1 cellular context compared by ENCODE assay signal in the genomic region with DNA sequence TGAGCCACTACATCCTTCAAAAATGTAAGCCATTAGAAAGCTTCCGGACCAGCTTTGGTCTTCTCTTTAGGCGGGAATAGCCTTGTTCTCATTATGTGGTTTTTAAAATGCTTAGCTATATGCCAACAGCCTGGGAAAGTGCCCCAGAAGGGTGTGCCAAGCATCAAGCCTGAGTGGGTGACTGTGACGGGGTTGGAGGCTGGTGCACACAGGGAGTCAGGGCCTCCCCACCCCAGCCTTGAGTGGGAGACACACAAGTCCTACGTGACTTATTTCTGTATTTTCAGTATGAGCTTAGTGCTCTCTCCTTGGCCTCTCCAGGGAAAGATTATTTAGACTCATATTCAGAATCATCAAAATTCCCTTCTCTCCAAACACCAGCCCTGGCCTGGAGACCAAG.
TF ChIP-seq lines count a peak whose summit lies in the region.

No MANE protein-coding gene starts in this region.

TF ChIP-seq in GM12878, 131 proteins besides CTCF, POLR2A, EP300 and RAD21:
- TF ChIP-seq, protein P1, sequence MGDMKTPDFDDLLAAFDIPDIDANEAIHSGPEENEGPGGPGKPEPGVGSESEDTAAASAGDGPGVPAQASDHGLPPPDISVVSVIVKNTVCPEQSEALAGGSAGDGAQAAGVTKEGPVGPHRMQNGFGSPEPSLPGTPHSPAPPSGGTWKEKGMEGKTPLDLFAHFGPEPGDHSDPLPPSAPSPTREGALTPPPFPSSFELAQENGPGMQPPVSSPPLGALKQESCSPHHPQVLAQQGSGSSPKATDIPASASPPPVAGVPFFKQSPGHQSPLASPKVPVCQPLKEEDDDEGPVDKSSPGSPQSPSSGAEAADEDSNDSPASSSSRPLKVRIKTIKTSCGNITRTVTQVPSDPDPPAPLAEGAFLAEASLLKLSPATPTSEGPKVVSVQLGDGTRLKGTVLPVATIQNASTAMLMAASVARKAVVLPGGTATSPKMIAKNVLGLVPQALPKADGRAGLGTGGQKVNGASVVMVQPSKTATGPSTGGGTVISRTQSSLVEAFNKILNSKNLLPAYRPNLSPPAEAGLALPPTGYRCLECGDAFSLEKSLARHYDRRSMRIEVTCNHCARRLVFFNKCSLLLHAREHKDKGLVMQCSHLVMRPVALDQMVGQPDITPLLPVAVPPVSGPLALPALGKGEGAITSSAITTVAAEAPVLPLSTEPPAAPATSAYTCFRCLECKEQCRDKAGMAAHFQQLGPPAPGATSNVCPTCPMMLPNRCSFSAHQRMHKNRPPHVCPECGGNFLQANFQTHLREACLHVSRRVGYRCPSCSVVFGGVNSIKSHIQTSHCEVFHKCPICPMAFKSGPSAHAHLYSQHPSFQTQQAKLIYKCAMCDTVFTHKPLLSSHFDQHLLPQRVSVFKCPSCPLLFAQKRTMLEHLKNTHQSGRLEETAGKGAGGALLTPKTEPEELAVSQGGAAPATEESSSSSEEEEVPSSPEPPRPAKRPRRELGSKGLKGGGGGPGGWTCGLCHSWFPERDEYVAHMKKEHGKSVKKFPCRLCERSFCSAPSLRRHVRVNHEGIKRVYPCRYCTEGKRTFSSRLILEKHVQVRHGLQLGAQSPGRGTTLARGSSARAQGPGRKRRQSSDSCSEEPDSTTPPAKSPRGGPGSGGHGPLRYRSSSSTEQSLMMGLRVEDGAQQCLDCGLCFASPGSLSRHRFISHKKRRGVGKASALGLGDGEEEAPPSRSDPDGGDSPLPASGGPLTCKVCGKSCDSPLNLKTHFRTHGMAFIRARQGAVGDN (IDR thresholded peaks at IDR 0.05): peak; percentile 38
- TF ChIP-seq SMAD5 (IDR thresholded peaks at IDR 0.05; ENCODE audit: low read depth) (no peak), HCFC1 (IDR thresholded peaks at IDR 0.05; ENCODE audit: low read length) (no peak), IRF4 (IDR thresholded peaks at IDR 0.05; ENCODE audit: low read depth, low read length) (peak; percentile 71), HDAC6 (IDR thresholded peaks at IDR 0.05; ENCODE audit: unreplicated experiment) (no peak), ZNF274 (IDR thresholded peaks at IDR 0.05; ENCODE audit: insufficient read depth, insufficient read length) (no peak), HDGF (IDR thresholded peaks at IDR 0.05) (no peak), CEBPB (IDR thresholded peaks at IDR 0.05; ENCODE audit: borderline replicate concordance in 1 of 2, low read depth in 2 of 2, low read length in 2 of 2) (no peak), SIX5 (IDR thresholded peaks at IDR 0.05; ENCODE audit: low read depth, low read length, severe bottlenecking) (no peak), CHD2 (IDR thresholded peaks at IDR 0.05; ENCODE audit: borderline replicate concordance, low read depth, low read length) (no peak), POU2F2 (IDR thresholded peaks at IDR 0.05; ENCODE audit: borderline replicate concordance, low read depth, low read length) (no peak), LARP7 (IDR thresholded peaks at IDR 0.05) (no peak), RUNX3 (IDR thresholded peaks at IDR 0.05; ENCODE audit: low read length) (no peak), JUNB (IDR thresholded peaks at IDR 0.05) (peak; percentile 72; the same call in 1 of the 2 replicates), BACH1 (IDR thresholded peaks at IDR 0.05; ENCODE audit: borderline replicate concordance) (no peak), RCOR1 (conservative IDR thresholded peaks at IDR 0.05; ENCODE audit: low read depth, low read length) (no peak), YBX1 (IDR thresholded peaks at IDR 0.05) (no peak), IKZF2 (IDR thresholded peaks at IDR 0.05) (peak in 1 of 2 experiments; percentile 33; a peak in 1 of 4 replicates), CHD4 (IDR thresholded peaks at IDR 0.05) (no peak), ZNF207 (IDR thresholded peaks at IDR 0.05; ENCODE audit: borderline replicate concordance) (no peak)
- TF ChIP-seq, protein P2, sequence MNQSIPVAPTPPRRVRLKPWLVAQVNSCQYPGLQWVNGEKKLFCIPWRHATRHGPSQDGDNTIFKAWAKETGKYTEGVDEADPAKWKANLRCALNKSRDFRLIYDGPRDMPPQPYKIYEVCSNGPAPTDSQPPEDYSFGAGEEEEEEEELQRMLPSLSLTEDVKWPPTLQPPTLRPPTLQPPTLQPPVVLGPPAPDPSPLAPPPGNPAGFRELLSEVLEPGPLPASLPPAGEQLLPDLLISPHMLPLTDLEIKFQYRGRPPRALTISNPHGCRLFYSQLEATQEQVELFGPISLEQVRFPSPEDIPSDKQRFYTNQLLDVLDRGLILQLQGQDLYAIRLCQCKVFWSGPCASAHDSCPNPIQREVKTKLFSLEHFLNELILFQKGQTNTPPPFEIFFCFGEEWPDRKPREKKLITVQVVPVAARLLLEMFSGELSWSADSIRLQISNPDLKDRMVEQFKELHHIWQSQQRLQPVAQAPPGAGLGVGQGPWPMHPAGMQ (IDR thresholded peaks at IDR 0.05; ENCODE audit: borderline replicate concordance): no peak
- TF ChIP-seq, protein P3, sequence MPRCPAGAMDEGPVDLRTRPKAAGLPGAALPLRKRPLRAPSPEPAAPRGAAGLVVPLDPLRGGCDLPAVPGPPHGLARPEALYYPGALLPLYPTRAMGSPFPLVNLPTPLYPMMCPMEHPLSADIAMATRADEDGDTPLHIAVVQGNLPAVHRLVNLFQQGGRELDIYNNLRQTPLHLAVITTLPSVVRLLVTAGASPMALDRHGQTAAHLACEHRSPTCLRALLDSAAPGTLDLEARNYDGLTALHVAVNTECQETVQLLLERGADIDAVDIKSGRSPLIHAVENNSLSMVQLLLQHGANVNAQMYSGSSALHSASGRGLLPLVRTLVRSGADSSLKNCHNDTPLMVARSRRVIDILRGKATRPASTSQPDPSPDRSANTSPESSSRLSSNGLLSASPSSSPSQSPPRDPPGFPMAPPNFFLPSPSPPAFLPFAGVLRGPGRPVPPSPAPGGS (IDR thresholded peaks at IDR 0.05; ENCODE audit: borderline replicate concordance, insufficient read depth, low read depth, low read length, poor library complexity, severe bottlenecking): peak; percentile 25
- TF ChIP-seq, protein P4, sequence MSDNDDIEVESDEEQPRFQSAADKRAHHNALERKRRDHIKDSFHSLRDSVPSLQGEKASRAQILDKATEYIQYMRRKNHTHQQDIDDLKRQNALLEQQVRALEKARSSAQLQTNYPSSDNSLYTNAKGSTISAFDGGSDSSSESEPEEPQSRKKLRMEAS (IDR thresholded peaks at IDR 0.05; ENCODE audit: low read depth, low read length): no peak
- TF ChIP-seq, protein P5, sequence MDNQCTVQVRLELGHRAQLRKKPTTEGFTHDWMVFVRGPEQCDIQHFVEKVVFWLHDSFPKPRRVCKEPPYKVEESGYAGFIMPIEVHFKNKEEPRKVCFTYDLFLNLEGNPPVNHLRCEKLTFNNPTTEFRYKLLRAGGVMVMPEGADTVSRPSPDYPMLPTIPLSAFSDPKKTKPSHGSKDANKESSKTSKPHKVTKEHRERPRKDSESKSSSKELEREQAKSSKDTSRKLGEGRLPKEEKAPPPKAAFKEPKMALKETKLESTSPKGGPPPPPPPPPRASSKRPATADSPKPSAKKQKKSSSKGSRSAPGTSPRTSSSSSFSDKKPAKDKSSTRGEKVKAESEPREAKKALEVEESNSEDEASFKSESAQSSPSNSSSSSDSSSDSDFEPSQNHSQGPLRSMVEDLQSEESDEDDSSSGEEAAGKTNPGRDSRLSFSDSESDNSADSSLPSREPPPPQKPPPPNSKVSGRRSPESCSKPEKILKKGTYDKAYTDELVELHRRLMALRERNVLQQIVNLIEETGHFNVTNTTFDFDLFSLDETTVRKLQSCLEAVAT (IDR thresholded peaks at IDR 0.05): no peak
